ENCODE assay signal across 22 cellular contexts in genomic region chr10:114064151-114065045, GRCh38. TPM values are rescaled to one million over a fixed set of nuclear protein-coding genes. Genes with fewer than 3 reads are reported as not detected.
A peak's percentile ranks its signal among the peaks of the same experiment; 100 is the strongest.
DNase-seq lines count a peak whose midpoint lies in the region; ATAC-seq, FAIRE-seq and TF ChIP-seq lines count a peak whose summit lies in the region.
"Had no signal": no experiment of that assay in that cellular context is flagged by ENCODE, and none has a peak within 500 bp of the region (broad histone marks: within the 10 kb centered on the region; RNA-seq: fewer than 3 reads in every experiment).

No MANE protein-coding gene starts in this region.

- peaks cover 45% of the 10 kb centered on the region for H3K4me1 Mint-ChIP-seq in nephron
- H3K4me1 Mint-ChIP-seq in activated naive CD4-positive, alpha-beta T cell treated with anti-CD3 and anti-CD28 coated beads, Interleukin-2, amount 10 ng/mL, durations not matched to agents 7 days and 5 days: peaks cover 26% of the 10 kb centered on the region

- intact Hi-C loops in HepG2 (cut with micrococcal nuclease; ENCODE audit: unreplicated experiment) (no loop called here), left cardiac atrium (cut with DNase I) (no loop called here), aorta (cut with DNase I) (no loop called here)

- H3K27ac ChIP-seq in liver (ENCODE audit: low read depth in 1 of 2, low read length in 2 of 2) (peak overlapping the region in 1 of 2 donors; percentile 26), HepG2 (ENCODE audit: extremely low read length, insufficient read depth, low read length) (no peak overlapping the region), aorta (ENCODE audit: low read depth in 1 of 2, low read length in 2 of 2) (no peak overlapping the region)
- H3K27ac ChIP-seq: C4-2B, thoracic aorta had no signal

- POLR2A ChIA-PET in HepG2 (lab: Yijun Ruan, JAX): no interaction called here

- DNase-seq in HepG2 (ENCODE audit: low spot score) (no peak), left cardiac atrium (peak; percentile 57), aorta (no peak), HPDE6-E6E7 (ENCODE audit: extremely low spot score) (no peak), HTR-8/SVneo (ENCODE audit: insufficient read length, low spot score) (no peak)
- no peak for DNase-seq in activated naive CD4-positive, alpha-beta T cell treated with anti-CD3 and anti-CD28 coated beads, Interleukin-2, amount 10 ng/mL, durations not matched to agents 7 days and 5 days
- DNase-seq: ACHN; activated naive CD4-positive, alpha-beta T cell treated with anti-CD3 and anti-CD28 coated beads for 36 hours; activated T-cell treated with anti-CD3 and anti-CD28 coated beads, Interleukin-2, amount 50 U/mL, for 4 hours; effector memory CD4-positive, alpha-beta T cell; EL; NCI-H2029; sigmoid colon had no signal

- H3K36me3 ChIP-seq in liver (ENCODE audit: control insufficient read depth in 4 of 4, insufficient read depth in 3 of 4, low read depth in 1 of 4, low read length in 3 of 4) (no peaks in the 10 kb centered on the region), HepG2 (replicated peaks in 1 of 2; ENCODE audit: control insufficient read depth in 1 of 2, insufficient read depth in 2 of 2, low read length in 2 of 2) (no peaks in the 10 kb centered on the region), aorta (ENCODE audit: control insufficient read depth in 1 of 2, insufficient read depth in 2 of 2, low read length in 1 of 2) (no peaks in the 10 kb centered on the region)
- H3K36me3 ChIP-seq: HAP-1, sigmoid colon, thoracic aorta had no signal

- 28% methylated on average over 6 of the region's 6 CpGs for WGBS in liver
- WGBS in HepG2 (ENCODE audit: low lambda C conversion rate): 20% methylated on average over 6 of the region's 6 CpGs
- WGBS in aorta, 2 donors: 18 to 22% methylated on average over 6 of the region's 6 CpGs

- TF ChIP-seq EP300 in HepG2 (IDR thresholded peaks at IDR 0.05; ENCODE audit: low read depth in 2 of 2, low read length in 2 of 2) (no peak), HepG2 (CRISPR knock-in tag; IDR thresholded peaks at IDR 0.05; ENCODE audit: borderline replicate concordance) (no peak)

- H3K4me2 ChIP-seq in HepG2 (ENCODE audit: low read depth, low read length): no peak overlapping the region

- in situ Hi-C loops in HepG2 (cut with HindIII; ENCODE audit: extremely low pct_ligation_motif_present, low pct_unique_long_range_greater_than_20kb): no loop called here

- H3K9me3 ChIP-seq in liver (ENCODE audit: control insufficient read depth in 4 of 4, low read length in 3 of 4): no peaks in the 10 kb centered on the region
- H3K9me3 ChIP-seq in HepG2 (ENCODE audit: low read length): no peaks in the 10 kb centered on the region
- H3K9me3 ChIP-seq in aorta (ENCODE audit: control insufficient read depth, low read length): no peaks in the 10 kb centered on the region
- H3K9me3 ChIP-seq: HAP-1, sigmoid colon, thoracic aorta had no signal

- H3K36me3 Mint-ChIP-seq in nephron (ENCODE audit: low read depth): no peaks in the 10 kb centered on the region
- no peaks in the 10 kb centered on the region for H3K36me3 Mint-ChIP-seq in activated naive CD4-positive, alpha-beta T cell treated with anti-CD3 and anti-CD28 coated beads, Interleukin-2, amount 10 ng/mL, durations not matched to agents 7 days and 5 days
- H3K36me3 Mint-ChIP-seq: stimulated activated effector memory CD8-positive, alpha-beta T cell treated with anti-CD3 and anti-CD28 coated beads, Interleukin-12 subunit alpha, Interleukin-12 subunit beta, amount 100 ng/mL, for 72 hours had no signal

- H3K9ac ChIP-seq in liver (ENCODE audit: low read depth in 1 of 2, low read length in 2 of 2) (no peak overlapping the region), HepG2 (ENCODE audit: insufficient read depth, low read depth, low read length) (no peak overlapping the region)

- no peaks in the 10 kb centered on the region for H4K20me1 ChIP-seq in HepG2 (ENCODE audit: insufficient read depth, low read length)

- TF ChIP-seq POLR2A in HepG2 (IDR thresholded peaks at IDR 0.05; ENCODE audit: insufficient read depth in 1 of 2, low read depth in 2 of 2, low read length in 2 of 2): no peak

- no peak overlapping the region for H3K4me3 Mint-ChIP-seq in nephron
- H3K4me3 Mint-ChIP-seq in activated naive CD4-positive, alpha-beta T cell treated with anti-CD3 and anti-CD28 coated beads, Interleukin-2, amount 10 ng/mL, durations not matched to agents 7 days and 5 days: no peak overlapping the region
- H3K4me3 Mint-ChIP-seq: activated naive CD4-positive, alpha-beta T cell treated with anti-CD3 and anti-CD28 coated beads for 36 hours; activated T-cell treated with anti-CD3 and anti-CD28 coated beads, Interleukin-2, amount 50 U/mL, for 4 hours; stimulated activated effector memory CD8-positive, alpha-beta T cell treated with anti-CD3 and anti-CD28 coated beads, Interleukin-12 subunit alpha, Interleukin-12 subunit beta, amount 100 ng/mL, for 72 hours had no signal

- TF ChIP-seq RAD21 in liver (IDR thresholded peaks at IDR 0.05) (peak; percentile 41 to 44), HepG2 (CRISPR knock-in tag; IDR thresholded peaks at IDR 0.05) (no peak)

- CTCF ChIA-PET in HepG2 (lab: Yijun Ruan, JAX; ENCODE audit: low intra/inter-chr PET ratio, low total read pairs): no interaction called here
- CTCF ChIA-PET in activated naive CD4-positive, alpha-beta T cell treated with anti-CD3 and anti-CD28 coated beads, Interleukin-2, amount 10 ng/mL, durations not matched to agents 7 days and 5 days (lab: Charles Lee): no interaction called here

- no peak overlapping the region for H2AFZ ChIP-seq in HepG2 (ENCODE audit: low read length)

- TF ChIP-seq CTCF in liver (IDR thresholded peaks at IDR 0.05; ENCODE audit: low read depth, low read length, missing input control): no peak
- no peak for TF ChIP-seq CTCF in HepG2 (CRISPR knock-in tag; IDR thresholded peaks at IDR 0.05)
- no peak for TF ChIP-seq CTCF in nephron (IDR thresholded peaks at IDR 0.05; ENCODE audit: unreplicated experiment in 3 of 3)

- H3K4me3 ChIP-seq in liver (ENCODE audit: low read depth in 1 of 3, low read length in 3 of 3) (no peak overlapping the region), HepG2 (replicated peaks in 1 of 3; ENCODE audit: insufficient read depth in 1 of 3, low read depth in 2 of 3, low read length in 3 of 3) (no peak overlapping the region), aorta (ENCODE audit: low read length in 2 of 2) (no peak overlapping the region)
- H3K4me3 ChIP-seq: HAP-1, sigmoid colon, thoracic aorta had no signal

- peak overlapping the region in 2 of 3 experiments; percentile 15 to 31 for H3K27ac Mint-ChIP-seq in nephron
- no peak overlapping the region for H3K27ac Mint-ChIP-seq in activated naive CD4-positive, alpha-beta T cell treated with anti-CD3 and anti-CD28 coated beads, Interleukin-2, amount 10 ng/mL, durations not matched to agents 7 days and 5 days
- H3K27ac Mint-ChIP-seq: activated naive CD4-positive, alpha-beta T cell treated with anti-CD3 and anti-CD28 coated beads for 36 hours; stimulated activated effector memory CD8-positive, alpha-beta T cell treated with anti-CD3 and anti-CD28 coated beads, Interleukin-12 subunit alpha, Interleukin-12 subunit beta, amount 100 ng/mL, for 72 hours had no signal

- no peak for FAIRE-seq in HepG2 (lab: Jason Lieb, UNC)
- FAIRE-seq in HTR-8/SVneo (lab: Jason Lieb, UNC): no peak
- FAIRE-seq: astrocyte, D721Med had no signal

- no peaks in the 10 kb centered on the region for H3K27me3 ChIP-seq in liver (ENCODE audit: control insufficient read depth in 4 of 4, insufficient read depth in 4 of 4, low read length in 3 of 4)
- H3K27me3 ChIP-seq in HepG2 (ENCODE audit: control insufficient read depth in 1 of 2, insufficient read depth in 2 of 2, low read length in 2 of 2): peaks cover 0 to 22% of the 10 kb centered on the region in 2 experiments; a peak in 2 of 5 replicates
- no peaks in the 10 kb centered on the region for H3K27me3 ChIP-seq in aorta (ENCODE audit: control insufficient read depth in 1 of 2, insufficient read depth in 2 of 2, low read length in 1 of 2)
- H3K27me3 ChIP-seq: sigmoid colon had no signal

- no TSS peak for BruUV-seq in HepG2 (replicated peaks; lab: Mats Ljungman, UMichigan)

- H3K27me3 Mint-ChIP-seq in nephron (ENCODE audit: low read depth): peaks cover 22% of the 10 kb centered on the region
- H3K27me3 Mint-ChIP-seq in activated naive CD4-positive, alpha-beta T cell treated with anti-CD3 and anti-CD28 coated beads, Interleukin-2, amount 10 ng/mL, durations not matched to agents 7 days and 5 days: peaks cover 46% of the 10 kb centered on the region

- H3K4me1 ChIP-seq in liver (ENCODE audit: control insufficient read depth in 4 of 4, insufficient read depth in 4 of 4, low read length in 3 of 4) (peaks cover 0 to 11% (median 9%) of the 10 kb centered on the region in 4 donors), HepG2 (ENCODE audit: insufficient read depth, low read length) (no peaks in the 10 kb centered on the region), aorta (ENCODE audit: control insufficient read depth in 1 of 2, insufficient read depth in 2 of 2, low read length in 2 of 2) (peaks cover 0 to 4% of the 10 kb centered on the region in 2 donors)

- H3K9me3 Mint-ChIP-seq in nephron: no peaks in the 10 kb centered on the region
- no peaks in the 10 kb centered on the region for H3K9me3 Mint-ChIP-seq in activated naive CD4-positive, alpha-beta T cell treated with anti-CD3 and anti-CD28 coated beads, Interleukin-2, amount 10 ng/mL, durations not matched to agents 7 days and 5 days
- H3K9me3 Mint-ChIP-seq: activated naive CD4-positive, alpha-beta T cell treated with anti-CD3 and anti-CD28 coated beads for 36 hours; activated T-cell treated with anti-CD3 and anti-CD28 coated beads, Interleukin-2, amount 50 U/mL, for 4 hours; stimulated activated effector memory CD8-positive, alpha-beta T cell treated with anti-CD3 and anti-CD28 coated beads, Interleukin-12 subunit alpha, Interleukin-12 subunit beta, amount 100 ng/mL, for 72 hours had no signal

- ATAC-seq in HepG2: no peak
- ATAC-seq in left cardiac atrium: peak; percentile 88
- ATAC-seq in aorta (ENCODE audit: low FRiP score): peak; percentile 54
- ATAC-seq: activated T-cell treated with anti-CD3 and anti-CD28 coated beads, Interleukin-2, amount 50 U/mL, for 4 hours; esophagus mucosa; stimulated activated effector memory CD8-positive, alpha-beta T cell treated with anti-CD3 and anti-CD28 coated beads, Interleukin-12 subunit alpha, Interleukin-12 subunit beta, amount 100 ng/mL, for 72 hours had no signal

- no peaks in the 10 kb centered on the region for H3K79me2 ChIP-seq in HepG2 (ENCODE audit: insufficient read depth, low read length)

RNA-seq across cellular contexts. Expression of gene ADRB1, which starts 20.7 kb away (rescaled TPM):
- total RNA-seq in liver (under 1 TPM; 0.05 to 0.17 TPM), HepG2 (2016; rRNA removed; fragmentation: Illumina TruSeq; extraction: Trizol) (0.07 TPM in 1 of 2 replicates, not detected in the other), left cardiac atrium (10 to 100 TPM; 53.0 to 60.9 TPM), aorta (under 1 TPM; 0.12 to 0.19 TPM)
- polyA plus RNA-seq in liver (under 1 TPM in 1 of 2 donors, not detected in 1; 0.16 TPM), HepG2 (2011; rRNA removed) (not detected in 2 replicates), aorta (not detected)
- not detected in 2 replicates for total RNA-seq in HepG2 (2016; cell fraction: cytosol; rRNA removed; fragmentation: Illumina TruSeq; extraction: Trizol; ENCODE audit: low read depth)
- not detected in 2 replicates for total RNA-seq in HepG2 (2016; cell fraction: insoluble cytoplasmic fraction; rRNA removed; fragmentation: Illumina TruSeq; extraction: Trizol)
- not detected in 2 replicates for total RNA-seq in HepG2 (2016; cell fraction: membrane; rRNA removed; fragmentation: Illumina TruSeq; extraction: Trizol)
- not detected in 2 replicates for total RNA-seq in HepG2 (2016; cell fraction: nucleus; rRNA removed; fragmentation: Illumina TruSeq; extraction: Trizol)
- polyA plus RNA-seq in HepG2 (2011; cell fraction: cytosol; rRNA removed): not detected in 2 replicates
- not detected in 2 replicates for polyA plus RNA-seq in HepG2 (2011; cell fraction: nucleus; rRNA removed)
- not detected in 2 replicates for polyA plus RNA-seq in HepG2 (2012)
- not detected in 2 replicates for polyA plus RNA-seq in HepG2 (2016; cell fraction: cytosol; fragmentation: Illumina TruSeq; extraction: Trizol; ENCODE audit: low read depth)
- not detected in 2 replicates for polyA plus RNA-seq in HepG2 (2016; cell fraction: insoluble cytoplasmic fraction; fragmentation: Illumina TruSeq; extraction: Trizol; ENCODE audit: low read depth)
- not detected in 2 replicates for polyA plus RNA-seq in HepG2 (2016; cell fraction: membrane; fragmentation: Illumina TruSeq; extraction: Trizol; ENCODE audit: low read depth)
- polyA plus RNA-seq in HepG2 (2016; cell fraction: nucleus; fragmentation: Illumina TruSeq; extraction: Trizol; ENCODE audit: insufficient read depth, low read depth): not detected in 2 replicates
- polyA minus RNA-seq in HepG2 (2011; rRNA and poly(A)+ RNA removed; ENCODE audit: low replicate concordance): 0.07 TPM in 1 of 2 replicates, not detected in the other
- polyA minus RNA-seq in HepG2 (2011; cell fraction: cytosol; rRNA and poly(A)+ RNA removed): not detected in 2 replicates
- not detected in 2 replicates for polyA minus RNA-seq in HepG2 (2011; cell fraction: nucleus; rRNA and poly(A)+ RNA removed)
- total RNA-seq: activated naive CD4-positive, alpha-beta T cell treated with anti-CD3 and anti-CD28 coated beads for 36 hours had no signal

Comparison
In these comparisons a context has a peak if more than half of its experiments do, and no peak if none do; other contexts are left out.
1. RNA of gene ADRB1, which starts 20.7 kb away (total RNA-seq): 53.0 to 60.9 TPM in left cardiac atrium; 0.12 to 0.19 TPM in aorta, 0.05 to 0.17 TPM in liver and 0.07 TPM in HepG2; every median in the first group is over 10 times any median in the second.